ENCODE assay signal across 9 cellular contexts in the genomic region with DNA sequence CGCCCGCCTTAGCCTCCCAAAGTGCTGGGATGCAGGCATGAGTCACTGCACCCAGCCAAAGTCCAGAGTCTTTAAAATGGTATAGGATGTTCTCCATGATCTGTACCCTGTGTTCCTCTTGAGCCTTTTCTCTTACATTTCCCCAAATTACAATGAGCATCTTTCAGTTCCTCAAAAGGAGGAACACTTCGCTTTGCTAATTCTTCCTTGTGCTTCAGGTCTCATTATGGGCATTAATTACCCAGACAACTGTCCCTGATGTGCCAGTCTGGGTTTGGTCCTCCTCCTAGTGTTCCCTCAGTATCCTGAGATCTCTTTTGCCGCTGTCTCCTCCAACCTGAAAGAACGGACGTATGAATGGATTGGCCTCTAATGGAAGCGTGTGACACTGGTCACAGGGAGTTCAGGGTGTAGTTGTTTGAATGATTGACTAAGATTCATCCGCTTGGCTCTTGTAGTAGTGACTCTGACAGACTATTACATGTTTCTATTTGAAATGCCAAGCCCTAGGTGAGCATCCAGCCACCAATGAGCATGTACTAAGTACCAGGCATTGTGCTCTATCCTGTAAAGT. TPM values are rescaled to one million over a fixed set of nuclear protein-coding genes. Genes with fewer than 3 reads are reported as not detected.
DNase-seq lines count a peak whose midpoint lies in the region; ATAC-seq, FAIRE-seq and TF ChIP-seq lines count a peak whose summit lies in the region.
"Had no signal": no experiment of that assay in that cellular context is flagged by ENCODE, and none has a peak within 500 bp of the region (broad histone marks: within the 10 kb centered on the region; RNA-seq: fewer than 3 reads in every experiment).

No MANE protein-coding gene starts in this region.

- BruUV-seq in Caco-2 (replicated peaks; lab: Mats Ljungman, UMichigan), result no TSS peak

- peak overlapping the region in 1 of 2 donors; percentile 8 for H3K27ac ChIP-seq in prostate gland

- H3K4me3 ChIP-seq in prostate gland (no peak overlapping the region), Caco-2 (ENCODE audit: low read depth, low read length) (no peak overlapping the region)

- H3K9me3 Mint-ChIP-seq in activated CD4-positive, alpha-beta T cell treated with anti-CD3 and anti-CD28 coated beads, Interleukin-2, amount 10 ng/mL, durations not matched to agents 24 days and 14 days, result no peaks in the 10 kb centered on the region
- no peaks in the 10 kb centered on the region for H3K9me3 Mint-ChIP-seq in activated naive CD8-positive, alpha-beta T cell treated with anti-CD3 and anti-CD28 coated beads, Interleukin-2, amount 50 U/mL, for 24 hours
- H3K9me3 Mint-ChIP-seq in stimulated activated memory B cell treated with anti-CD40 and anti-IgM and Interleukin-4, amounts not matched to agents 10 μg/mL and 1 μg/mL and 100 μg/mL, for 72 hours, result peaks cover 6% of the 10 kb centered on the region
- H3K9me3 Mint-ChIP-seq in Caco-2 (ENCODE audit: unreplicated experiment), result no peaks in the 10 kb centered on the region

- TF ChIP-seq POLR2A in prostate gland (IDR thresholded peaks at IDR 0.05), result no peak

- H3K27me3 Mint-ChIP-seq in activated CD4-positive, alpha-beta T cell treated with anti-CD3 and anti-CD28 coated beads, Interleukin-2, amount 10 ng/mL, durations not matched to agents 24 days and 14 days, result no peaks in the 10 kb centered on the region
- H3K27me3 Mint-ChIP-seq in activated naive CD8-positive, alpha-beta T cell treated with anti-CD3 and anti-CD28 coated beads, Interleukin-2, amount 50 U/mL, for 24 hours, result no peaks in the 10 kb centered on the region
- no peaks in the 10 kb centered on the region for H3K27me3 Mint-ChIP-seq in stimulated activated memory B cell treated with anti-CD40 and anti-IgM and Interleukin-4, amounts not matched to agents 10 μg/mL and 1 μg/mL and 100 μg/mL, for 72 hours
- H3K27me3 Mint-ChIP-seq in Caco-2 (ENCODE audit: insufficient read depth, unreplicated experiment), result no peaks in the 10 kb centered on the region

- H3K36me3 ChIP-seq in prostate gland, result no peaks in the 10 kb centered on the region
- H3K36me3 ChIP-seq in Caco-2 (ENCODE audit: control insufficient read depth, insufficient read depth, low read length), result no peaks in the 10 kb centered on the region

- peak; percentile 77 for ATAC-seq in HG03378 (IDR thresholded peaks at IDR 0.05; ENCODE audit: unreplicated experiment)
- ATAC-seq in activated naive CD8-positive, alpha-beta T cell treated with anti-CD3 and anti-CD28 coated beads, Interleukin-2, amount 50 U/mL, for 24 hours, result no peak
- peak; percentile 66 for ATAC-seq in stimulated activated memory B cell treated with anti-CD40 and anti-IgM and Interleukin-4, amounts not matched to agents 10 μg/mL and 1 μg/mL and 100 μg/mL, for 72 hours

- TF ChIP-seq CTCF in prostate gland (IDR thresholded peaks at IDR 0.05) (no peak), Caco-2 (IDR thresholded peaks at IDR 0.05; ENCODE audit: insufficient read depth in 1 of 2, low read depth in 1 of 2, low read length in 1 of 2, severe bottlenecking in 1 of 2, unreplicated experiment in 1 of 2) (no peak)

- intact Hi-C loops in activated CD4-positive, alpha-beta T cell treated with anti-CD3 and anti-CD28 coated beads, Interleukin-2, amount 10 ng/mL, durations not matched to agents 24 days and 14 days (cut with micrococcal nuclease), result loop anchor here (2.0 to 10.0 kb wide), 5 partner anchors 59 to 575 kb away; partner anchors contain the start of gene HIF1A
- intact Hi-C loops in prostate gland (cut with DNase I), result no loop called here
- intact Hi-C loops in Caco-2 (cut with micrococcal nuclease; ENCODE audit: unreplicated experiment), result no loop called here

- 93% methylated on average over 8 of the region's 8 CpGs for WGBS in prostate gland

- POLR2A ChIA-PET in Caco-2 (lab: Charles Lee), result no interaction called here

- no peak for FAIRE-seq in RCC 7860 (lab: Jason Lieb, UNC)
- FAIRE-seq: endometrium had no signal

- CTCF ChIA-PET in Caco-2 (lab: Charles Lee), result no interaction called here

- no peaks in the 10 kb centered on the region for H3K27me3 ChIP-seq in prostate gland (replicated peaks; ENCODE audit: insufficient read depth)
- H3K27me3 ChIP-seq in Caco-2 (replicated peaks; ENCODE audit: control insufficient read depth, insufficient read depth, low read length), result no peaks in the 10 kb centered on the region

- H3K4me1 Mint-ChIP-seq in activated CD4-positive, alpha-beta T cell treated with anti-CD3 and anti-CD28 coated beads, Interleukin-2, amount 10 ng/mL, durations not matched to agents 24 days and 14 days, result peaks cover 75% of the 10 kb centered on the region
- peaks cover 92% of the 10 kb centered on the region for H3K4me1 Mint-ChIP-seq in activated naive CD8-positive, alpha-beta T cell treated with anti-CD3 and anti-CD28 coated beads, Interleukin-2, amount 50 U/mL, for 24 hours
- H3K4me1 Mint-ChIP-seq in stimulated activated memory B cell treated with anti-CD40 and anti-IgM and Interleukin-4, amounts not matched to agents 10 μg/mL and 1 μg/mL and 100 μg/mL, for 72 hours, result peaks cover 15% of the 10 kb centered on the region
- peaks cover 11% of the 10 kb centered on the region for H3K4me1 Mint-ChIP-seq in Caco-2 (ENCODE audit: low read depth, unreplicated experiment)

- H3K4me1 ChIP-seq in prostate gland (replicated peaks) (no peaks in the 10 kb centered on the region), Caco-2 (no peaks in the 10 kb centered on the region)

- peaks cover 36% of the 10 kb centered on the region for H3K36me3 Mint-ChIP-seq in activated CD4-positive, alpha-beta T cell treated with anti-CD3 and anti-CD28 coated beads, Interleukin-2, amount 10 ng/mL, durations not matched to agents 24 days and 14 days (ENCODE audit: low read depth)
- peaks cover 53% of the 10 kb centered on the region for H3K36me3 Mint-ChIP-seq in activated naive CD8-positive, alpha-beta T cell treated with anti-CD3 and anti-CD28 coated beads, Interleukin-2, amount 50 U/mL, for 24 hours (ENCODE audit: low read depth)
- H3K36me3 Mint-ChIP-seq in stimulated activated memory B cell treated with anti-CD40 and anti-IgM and Interleukin-4, amounts not matched to agents 10 μg/mL and 1 μg/mL and 100 μg/mL, for 72 hours, result no peaks in the 10 kb centered on the region
- no peaks in the 10 kb centered on the region for H3K36me3 Mint-ChIP-seq in Caco-2 (ENCODE audit: insufficient read depth, unreplicated experiment)

- H3K27ac Mint-ChIP-seq in activated CD4-positive, alpha-beta T cell treated with anti-CD3 and anti-CD28 coated beads, Interleukin-2, amount 10 ng/mL, durations not matched to agents 24 days and 14 days, result peak overlapping the region; percentile 89
- H3K27ac Mint-ChIP-seq in activated naive CD8-positive, alpha-beta T cell treated with anti-CD3 and anti-CD28 coated beads, Interleukin-2, amount 50 U/mL, for 24 hours, result peak overlapping the region; percentile 92
- peak overlapping the region; percentile 7 for H3K27ac Mint-ChIP-seq in stimulated activated memory B cell treated with anti-CD40 and anti-IgM and Interleukin-4, amounts not matched to agents 10 μg/mL and 1 μg/mL and 100 μg/mL, for 72 hours
- no peak overlapping the region for H3K27ac Mint-ChIP-seq in Caco-2 (ENCODE audit: unreplicated experiment)

- peak overlapping the region; percentile 76 for H3K4me3 Mint-ChIP-seq in activated CD4-positive, alpha-beta T cell treated with anti-CD3 and anti-CD28 coated beads, Interleukin-2, amount 10 ng/mL, durations not matched to agents 24 days and 14 days
- peak overlapping the region; percentile 72 for H3K4me3 Mint-ChIP-seq in activated naive CD8-positive, alpha-beta T cell treated with anti-CD3 and anti-CD28 coated beads, Interleukin-2, amount 50 U/mL, for 24 hours
- no peak overlapping the region for H3K4me3 Mint-ChIP-seq in stimulated activated memory B cell treated with anti-CD40 and anti-IgM and Interleukin-4, amounts not matched to agents 10 μg/mL and 1 μg/mL and 100 μg/mL, for 72 hours
- H3K4me3 Mint-ChIP-seq in Caco-2 (ENCODE audit: unreplicated experiment), result no peak overlapping the region

- H3K9me3 ChIP-seq in prostate gland, result no peaks in the 10 kb centered on the region
- H3K9me3 ChIP-seq in Caco-2, result no peaks in the 10 kb centered on the region

- peak; percentile 69 for DNase-seq in activated CD4-positive, alpha-beta T cell treated with anti-CD3 and anti-CD28 coated beads, Interleukin-2, amount 10 ng/mL, durations not matched to agents 24 days and 14 days
- no peak for DNase-seq in activated CD4-positive, alpha-beta T cell treated with anti-CD3 and anti-CD28 coated beads for 1 hour
- DNase-seq in activated naive CD8-positive, alpha-beta T cell treated with anti-CD3 and anti-CD28 coated beads, Interleukin-2, amount 50 U/mL, for 24 hours, result no peak
- DNase-seq in prostate gland (ENCODE audit: low spot score), result no peak
- no peak for DNase-seq in Caco-2
- no peak for DNase-seq in RCC 7860 (ENCODE audit: low spot score)

RNA-seq across cellular contexts. Expression of gene PRKCH, which starts 8.2 kb away (rescaled TPM):
- 108 and 118 TPM in 2 replicates for total RNA-seq in activated CD4-positive, alpha-beta T cell treated with anti-CD3 and anti-CD28 coated beads, Interleukin-2, amount 10 ng/mL, durations not matched to agents 24 days and 14 days
- total RNA-seq in prostate gland, result 10 to 100 TPM; 27.6 to 33.9 TPM
- total RNA-seq in Caco-2 (2022), result 17.8 and 18.3 TPM in 2 replicates

RNA-seq across cellular contexts. Expression of gene TMEM30B, which starts 48.4 kb away (rescaled TPM):
- 0.44 and 0.47 TPM in 2 replicates for total RNA-seq in activated CD4-positive, alpha-beta T cell treated with anti-CD3 and anti-CD28 coated beads, Interleukin-2, amount 10 ng/mL, durations not matched to agents 24 days and 14 days
- 10 to 100 TPM; 57.1 to 98.5 TPM for total RNA-seq in prostate gland
- total RNA-seq in Caco-2 (2022), result 31.4 and 32.5 TPM in 2 replicates

Comparison
In these comparisons a context has a peak if more than half of its experiments do, and no peak if none do; other contexts are left out.
1. H3K4me3 Mint-ChIP-seq: peak in activated CD4-positive, alpha-beta T cell treated with anti-CD3 and anti-CD28 coated beads, Interleukin-2, amount 10 ng/mL, durations not matched to agents 24 days and 14 days (single experiment) and activated naive CD8-positive, alpha-beta T cell treated with anti-CD3 and anti-CD28 coated beads, Interleukin-2, amount 50 U/mL, for 24 hours (single experiment); none in stimulated activated memory B cell treated with anti-CD40 and anti-IgM and Interleukin-4, amounts not matched to agents 10 μg/mL and 1 μg/mL and 100 μg/mL, for 72 hours (single experiment) and Caco-2 (single experiment).
2. RNA of gene TMEM30B, which starts 48.4 kb away (total RNA-seq): 57.1 to 98.5 TPM in prostate gland and 31.4 to 32.5 TPM in Caco-2; 0.44 to 0.47 TPM in activated CD4-positive, alpha-beta T cell treated with anti-CD3 and anti-CD28 coated beads, Interleukin-2, amount 10 ng/mL, durations not matched to agents 24 days and 14 days; every median in the first group is over 10 times any median in the second.